ENCODE assay signal across 1 cellular context in the genomic region with DNA sequence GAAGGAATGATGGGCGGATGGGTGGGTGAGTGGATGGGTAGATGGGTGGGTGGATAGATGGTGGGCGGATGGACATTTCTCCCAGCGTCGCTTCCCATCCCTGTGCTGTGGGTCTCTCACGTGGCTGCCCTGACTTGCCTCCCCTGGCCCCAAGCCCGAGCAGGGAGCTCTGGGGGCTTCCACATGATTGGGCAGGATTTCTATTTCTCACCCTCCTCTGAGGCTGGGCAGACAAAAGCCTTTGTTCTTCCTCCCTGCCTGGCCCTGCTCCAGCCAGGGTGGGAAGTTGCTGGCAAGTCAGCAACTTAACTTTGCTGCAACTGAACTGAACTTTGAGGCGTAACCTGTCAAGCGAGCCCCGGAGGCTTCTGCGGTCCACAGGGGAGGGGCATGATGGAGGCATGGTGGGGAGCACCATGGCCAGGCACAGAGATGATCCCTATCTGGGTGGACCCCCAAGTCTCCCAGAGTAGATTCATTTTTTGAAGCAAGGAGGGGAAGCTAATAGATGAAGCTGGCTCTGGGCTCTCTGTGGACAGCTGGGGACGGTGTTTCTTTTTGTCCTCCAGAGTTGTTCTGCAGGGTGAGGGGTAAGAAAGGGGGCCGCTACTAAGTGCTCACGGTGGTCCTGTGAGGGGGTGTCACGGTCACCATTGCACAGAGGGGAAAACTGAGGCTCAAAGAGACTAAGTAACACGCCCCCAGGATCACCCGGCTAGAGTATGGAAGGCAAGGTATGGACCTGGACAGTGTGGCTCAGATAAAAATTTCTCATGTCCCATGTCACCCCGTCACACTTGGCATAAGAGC.
TF ChIP-seq lines count a peak whose summit lies in the region.

No MANE protein-coding gene starts in this region.

TF ChIP-seq in H1, 55 proteins besides CTCF, POLR2A, EP300 and RAD21 (continued from another document):
- no peak for TF ChIP-seq ASH2L (IDR thresholded peaks at IDR 0.05; ENCODE audit: low read length)
- TF ChIP-seq JUN (IDR thresholded peaks at IDR 0.05; ENCODE audit: low read depth, low read length): no peak
- no peak for TF ChIP-seq ZNF274 (IDR thresholded peaks at IDR 0.05; ENCODE audit: borderline replicate concordance, extremely low read depth, low read length)
- no peak for TF ChIP-seq CBX5 (IDR thresholded peaks at IDR 0.05; ENCODE audit: low read depth, low read length)
- TF ChIP-seq, protein P1, sequence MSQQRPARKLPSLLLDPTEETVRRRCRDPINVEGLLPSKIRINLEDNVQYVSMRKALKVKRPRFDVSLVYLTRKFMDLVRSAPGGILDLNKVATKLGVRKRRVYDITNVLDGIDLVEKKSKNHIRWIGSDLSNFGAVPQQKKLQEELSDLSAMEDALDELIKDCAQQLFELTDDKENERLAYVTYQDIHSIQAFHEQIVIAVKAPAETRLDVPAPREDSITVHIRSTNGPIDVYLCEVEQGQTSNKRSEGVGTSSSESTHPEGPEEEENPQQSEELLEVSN (IDR thresholded peaks at IDR 0.05): no peak
- no peak for TF ChIP-seq EGR1 (IDR thresholded peaks at IDR 0.05; ENCODE audit: borderline replicate concordance, low read depth, low read length)
- no peak for TF ChIP-seq SP2 (IDR thresholded peaks at IDR 0.05; ENCODE audit: low read length)
- TF ChIP-seq EZH2 (IDR thresholded peaks at IDR 0.05; ENCODE audit: low read depth, low read length, severe bottlenecking): no peak
- no peak for TF ChIP-seq SP1 (IDR thresholded peaks at IDR 0.05; ENCODE audit: low read depth, low read length)
- no peak for TF ChIP-seq HDAC6 (IDR thresholded peaks at IDR 0.05; ENCODE audit: low read depth, low read length)
- TF ChIP-seq RBBP5 (IDR thresholded peaks at IDR 0.05; ENCODE audit: borderline replicate concordance, low read depth, low read length): no peak
TF ChIP-seq in H1: peak in this region for 0.
